ENCODE assay signal across 26 cellular contexts in the genomic region with DNA sequence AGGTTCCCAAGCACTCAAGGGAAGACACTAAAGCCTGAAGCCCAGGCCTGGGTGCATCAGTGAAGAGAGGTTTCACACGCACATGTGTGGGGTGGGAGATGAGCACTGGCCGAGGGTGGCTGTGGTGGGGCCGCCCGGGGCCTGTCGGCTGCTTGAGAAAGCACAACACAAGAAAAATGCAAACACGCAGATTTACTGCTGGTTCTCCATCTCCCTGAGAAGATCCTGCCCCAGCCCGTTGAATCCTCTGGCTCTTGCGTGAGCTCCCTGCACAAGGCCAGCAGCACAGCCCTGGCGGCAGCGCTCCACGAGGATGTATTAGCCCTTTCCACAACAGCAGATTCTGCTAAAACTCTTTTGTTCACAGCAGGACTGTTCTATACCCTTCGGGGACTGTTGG. TPM values are rescaled to one million over a fixed set of nuclear protein-coding genes. Genes with fewer than 3 reads are reported as not detected.
DNase-seq lines count a peak whose midpoint lies in the region; ATAC-seq and TF ChIP-seq lines count a peak whose summit lies in the region.
"Had no signal": no experiment of that assay in that cellular context is flagged by ENCODE, and none has a peak within 500 bp of the region (broad histone marks: within the 10 kb centered on the region; RNA-seq: fewer than 3 reads in every experiment).

No MANE protein-coding gene starts in this region.

- peaks cover 35% of the 10 kb centered on the region for H3K36me3 ChIP-seq in OCI-LY7 (ENCODE audit: insufficient read depth, low read length)

- peaks cover 41% of the 10 kb centered on the region for H3K36me3 Mint-ChIP-seq in dendritic cell treated with granulocyte-macrophage colony-stimulating factor and Interleukin-4, amounts not matched to agents 40 ng/mL and 50 ng/mL, for 4 days (ENCODE audit: low read depth)
- peaks cover 18% of the 10 kb centered on the region for H3K36me3 Mint-ChIP-seq in nephron (ENCODE audit: low read depth)
- H3K36me3 Mint-ChIP-seq in activated naive CD4-positive, alpha-beta T cell treated with anti-CD3 and anti-CD28 coated beads, Interleukin-2, amount 10 ng/mL, durations not matched to agents 7 days and 5 days: peaks cover 17% of the 10 kb centered on the region
- H3K36me3 Mint-ChIP-seq: IgD-negative memory B cell had no signal

- no peaks in the 10 kb centered on the region for H3K9me2 ChIP-seq in OCI-LY7 (ENCODE audit: insufficient read depth, low read length)

- H3K4me2 ChIP-seq in OCI-LY7 (ENCODE audit: low read length): peak overlapping the region; percentile 35
- H3K4me2 ChIP-seq: KMS-11 had no signal

- no peaks in the 10 kb centered on the region for H3K79me2 ChIP-seq in OCI-LY7 (ENCODE audit: insufficient read depth, low read depth, low read length)

- peak overlapping the region; percentile 87 for H3K27ac ChIP-seq in OCI-LY7 (ENCODE audit: low read depth, low read length, poor library complexity, severe bottlenecking)
- no peak overlapping the region for H3K27ac ChIP-seq in foreskin keratinocyte
- H3K27ac ChIP-seq: HL-60, KMS-11, SJCRH30 had no signal

- DNase-seq in OCI-LY7 (ENCODE audit: low spot score): no peak
- DNase-seq in activated naive CD4-positive, alpha-beta T cell treated with anti-CD3 and anti-CD28 coated beads, Interleukin-2, amount 10 ng/mL, durations not matched to agents 7 days and 5 days: no peak
- no peak for DNase-seq in Right ventricle myocardium superior
- DNase-seq in DMS153 (lab: John Stamatoyannopoulos, UW): no peak
- DNase-seq in foreskin keratinocyte: no peak
- DNase-seq: CD8-positive, alpha-beta memory T cell; DMS 273 treated with DMSO at 0.1 percent for 48 hours; NCI-H1092; NCI-H1417 treated with DMSO at 0.1 percent for 48 hours; NCI-H1694 treated with DMSO at 0.1 percent for 48 hours; NCI-H2081; NCI-H2227 treated with DMSO at 0.1 percent for 48 hours; NCI-H510A; NCI-H69; OCI-M1; SJCRH30 had no signal

- H3K4me3 ChIP-seq in OCI-LY7 (ENCODE audit: low read depth, low read length, poor library complexity, severe bottlenecking): no peak overlapping the region
- H3K4me3 ChIP-seq: SJCRH30 had no signal

- peaks cover 4% of the 10 kb centered on the region for H3K27me3 ChIP-seq in foreskin keratinocyte
- H3K27me3 ChIP-seq: SJCRH30 had no signal

- H3K4me1 Mint-ChIP-seq in dendritic cell treated with granulocyte-macrophage colony-stimulating factor and Interleukin-4, amounts not matched to agents 40 ng/mL and 50 ng/mL, for 4 days (ENCODE audit: low read depth): peaks cover 19% of the 10 kb centered on the region
- peaks cover 19% of the 10 kb centered on the region for H3K4me1 Mint-ChIP-seq in nephron
- H3K4me1 Mint-ChIP-seq in activated naive CD4-positive, alpha-beta T cell treated with anti-CD3 and anti-CD28 coated beads, Interleukin-2, amount 10 ng/mL, durations not matched to agents 7 days and 5 days: peaks cover 11% of the 10 kb centered on the region

- TF ChIP-seq CTCF in OCI-LY7 (conservative IDR thresholded peaks at IDR 0.05; ENCODE audit: low read length) (no peak), nephron (IDR thresholded peaks at IDR 0.05; ENCODE audit: unreplicated experiment in 3 of 3) (no peak), foreskin keratinocyte (conservative IDR thresholded peaks at IDR 0.05) (no peak)

- intact Hi-C loops in OCI-LY7 (cut with micrococcal nuclease; ENCODE audit: unreplicated experiment): no loop called here
- intact Hi-C loops in dendritic cell treated with granulocyte-macrophage colony-stimulating factor and Interleukin-4, amounts not matched to agents 40 ng/mL and 50 ng/mL, for 4 days (cut with micrococcal nuclease): loop anchor here (5.0 kb wide), 1 partner anchor 173 kb away; no protein-coding TSS in a partner anchor
- intact Hi-C loops in Right ventricle myocardium superior (cut with DNase I): no loop called here

- H4K20me1 ChIP-seq in OCI-LY7 (ENCODE audit: insufficient read depth, low read length): no peaks in the 10 kb centered on the region

- peak overlapping the region; percentile 8 for H3K27ac Mint-ChIP-seq in dendritic cell treated with granulocyte-macrophage colony-stimulating factor and Interleukin-4, amounts not matched to agents 40 ng/mL and 50 ng/mL, for 4 days
- H3K27ac Mint-ChIP-seq in nephron: peak overlapping the region in 2 of 3 experiments; percentile 34 to 62
- H3K27ac Mint-ChIP-seq in activated naive CD4-positive, alpha-beta T cell treated with anti-CD3 and anti-CD28 coated beads, Interleukin-2, amount 10 ng/mL, durations not matched to agents 7 days and 5 days: no peak overlapping the region

- peaks cover 27% of the 10 kb centered on the region for H3K27me3 Mint-ChIP-seq in dendritic cell treated with granulocyte-macrophage colony-stimulating factor and Interleukin-4, amounts not matched to agents 40 ng/mL and 50 ng/mL, for 4 days
- H3K27me3 Mint-ChIP-seq in nephron (ENCODE audit: low read depth): peaks cover 13% of the 10 kb centered on the region
- peaks cover 13% of the 10 kb centered on the region for H3K27me3 Mint-ChIP-seq in activated naive CD4-positive, alpha-beta T cell treated with anti-CD3 and anti-CD28 coated beads, Interleukin-2, amount 10 ng/mL, durations not matched to agents 7 days and 5 days

- POLR2A ChIA-PET in OCI-LY7 (lab: Charles Lee): interaction anchor here (0.6 kb wide), 1 partner anchor 91 kb away, joined by 3 read pairs; no protein-coding TSS in a partner anchor

- no peak for ATAC-seq in Right ventricle myocardium superior (ENCODE audit: poor library complexity)
- ATAC-seq in foreskin keratinocyte: no peak
- ATAC-seq: HCT116, SK-N-SH treated with all-trans-retinoic acid at 6 μM for 48 hours had no signal

- H3K4me1 ChIP-seq in OCI-LY7 (ENCODE audit: insufficient read depth, low read length, poor library complexity, severe bottlenecking) (peaks cover 21% of the 10 kb centered on the region), foreskin keratinocyte (no peaks in the 10 kb centered on the region)
- H3K4me1 ChIP-seq: SJCRH30 had no signal

- BruUV-seq in OCI-LY7 (replicated peaks; lab: Mats Ljungman, UMichigan): no TSS peak

- H3K9me3 Mint-ChIP-seq in dendritic cell treated with granulocyte-macrophage colony-stimulating factor and Interleukin-4, amounts not matched to agents 40 ng/mL and 50 ng/mL, for 4 days: no peaks in the 10 kb centered on the region
- no peaks in the 10 kb centered on the region for H3K9me3 Mint-ChIP-seq in nephron
- no peaks in the 10 kb centered on the region for H3K9me3 Mint-ChIP-seq in activated naive CD4-positive, alpha-beta T cell treated with anti-CD3 and anti-CD28 coated beads, Interleukin-2, amount 10 ng/mL, durations not matched to agents 7 days and 5 days
- H3K9me3 Mint-ChIP-seq: CD8-positive, alpha-beta memory T cell; IgD-negative memory B cell had no signal

- H2AFZ ChIP-seq in OCI-LY7 (ENCODE audit: low read length): no peak overlapping the region

- H3K4me3 Mint-ChIP-seq in dendritic cell treated with granulocyte-macrophage colony-stimulating factor and Interleukin-4, amounts not matched to agents 40 ng/mL and 50 ng/mL, for 4 days: no peak overlapping the region
- H3K4me3 Mint-ChIP-seq in nephron: peak overlapping the region in 1 of 3 experiments; percentile 31
- H3K4me3 Mint-ChIP-seq in activated naive CD4-positive, alpha-beta T cell treated with anti-CD3 and anti-CD28 coated beads, Interleukin-2, amount 10 ng/mL, durations not matched to agents 7 days and 5 days: no peak overlapping the region

- CTCF ChIA-PET in OCI-LY7 (lab: Charles Lee; ENCODE audit: unreplicated experiment): no interaction called here
- CTCF ChIA-PET in activated naive CD4-positive, alpha-beta T cell treated with anti-CD3 and anti-CD28 coated beads, Interleukin-2, amount 10 ng/mL, durations not matched to agents 7 days and 5 days (lab: Charles Lee): interaction anchor here (0.7 to 1.8 kb wide), 5 partner anchors 9 to 171 kb away, joined by 3 to 9 read pairs (median 4); no protein-coding TSS in a partner anchor

- no peaks in the 10 kb centered on the region for H3K9me3 ChIP-seq in OCI-LY7 (ENCODE audit: low read length)
- H3K9me3 ChIP-seq: SJCRH30 had no signal

RNA-seq across cellular contexts. Expression of a gene that starts 6.2 kb away (rescaled TPM):
- 64.7 and 95.0 TPM in 2 replicates for total RNA-seq in OCI-LY7 (2014; rRNA removed; shearing (Covaris generic))
- 60.6 and 68.8 TPM in 2 replicates for total RNA-seq in OCI-LY7 (2022)
- total RNA-seq in Right ventricle myocardium superior: 44.8 TPM
- 42.3 and 50.3 TPM in 2 replicates for total RNA-seq in foreskin keratinocyte
- polyA plus RNA-seq in foreskin keratinocyte: 42.9 and 54.1 TPM in 2 replicates

RNA-seq across cellular contexts. Expression of a gene that starts 6.2 kb away (rescaled TPM):
- 37.8 and 40.5 TPM in 2 replicates for total RNA-seq in OCI-LY7 (2014; rRNA removed; shearing (Covaris generic))
- total RNA-seq in OCI-LY7 (2022): 53.0 and 56.1 TPM in 2 replicates
- total RNA-seq in Right ventricle myocardium superior: 38.5 TPM
- 64.9 and 68.1 TPM in 2 replicates for total RNA-seq in foreskin keratinocyte
- polyA plus RNA-seq in foreskin keratinocyte: 84.2 and 88.8 TPM in 2 replicates

RNA-seq across cellular contexts. Expression of a gene that starts 21.8 kb away (rescaled TPM):
- not detected in 2 replicates for total RNA-seq in OCI-LY7 (2014; rRNA removed; shearing (Covaris generic))
- total RNA-seq in OCI-LY7 (2022) (not detected in 2 replicates), Right ventricle myocardium superior (not detected), foreskin keratinocyte (not detected in 2 replicates)
- polyA plus RNA-seq in foreskin keratinocyte: not detected in 2 replicates
- total RNA-seq: A673, SJCRH30 had no signal
- polyA plus RNA-seq: CD14-positive monocyte, IgD-negative memory B cell had no signal

RNA-seq across cellular contexts. Expression of a gene that starts 32.3 kb away (rescaled TPM):
- not detected in 2 replicates for total RNA-seq in OCI-LY7 (2014; rRNA removed; shearing (Covaris generic))
- total RNA-seq in OCI-LY7 (2022) (not detected in 2 replicates), Right ventricle myocardium superior (not detected), foreskin keratinocyte (not detected in 2 replicates)
- polyA plus RNA-seq in foreskin keratinocyte: not detected in 2 replicates
- total RNA-seq: A673; CD8-positive, alpha-beta memory T cell; H1; SJCRH30 had no signal
- polyA plus RNA-seq: CD14-positive monocyte; CD8-positive, alpha-beta memory T cell; IgD-negative memory B cell had no signal

RNA-seq across cellular contexts. Expression of a gene that starts 38.2 kb away (rescaled TPM):
- 7.5 and 10.0 TPM in 2 replicates for total RNA-seq in OCI-LY7 (2014; rRNA removed; shearing (Covaris generic))
- total RNA-seq in OCI-LY7 (2022): 16.3 and 17.6 TPM in 2 replicates
- total RNA-seq in Right ventricle myocardium superior: 2.5 TPM
- total RNA-seq in foreskin keratinocyte: 137 and 180 TPM in 2 replicates
- polyA plus RNA-seq in foreskin keratinocyte: 94.3 and 134 TPM in 2 replicates
